In the genomic region with DNA sequence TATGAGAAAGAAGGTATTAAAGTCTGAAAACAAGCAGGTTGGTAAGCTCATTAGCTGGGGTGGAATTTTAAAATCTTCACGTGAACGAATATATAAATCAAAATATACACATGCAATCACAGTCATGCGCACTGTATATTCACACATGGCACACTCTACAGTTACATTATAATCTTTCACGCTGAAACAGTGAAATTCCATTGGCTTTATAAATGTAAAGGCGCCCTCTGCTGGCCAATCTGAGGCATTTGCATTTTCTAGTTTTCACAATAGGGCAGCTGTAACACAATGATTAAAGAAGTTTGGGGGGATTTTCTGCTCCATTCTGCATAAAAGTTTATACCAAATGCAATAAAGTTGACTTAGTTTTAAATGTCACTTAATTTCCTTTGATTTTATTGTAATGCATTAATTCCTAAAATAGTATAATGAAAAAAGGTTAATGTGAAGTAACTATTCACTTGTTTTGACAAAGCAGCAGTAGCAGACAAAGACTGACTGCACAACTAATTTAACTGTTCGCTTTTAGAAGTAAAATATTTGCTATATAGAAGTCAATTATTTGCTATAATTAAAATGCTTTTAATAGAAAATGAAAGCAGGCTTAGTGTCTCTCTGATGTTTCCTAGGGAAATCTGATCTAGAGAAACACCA, we compare ENCODE assay signal across 8 cellular contexts. TPM values are rescaled to one million over a fixed set of nuclear protein-coding genes. Genes with fewer than 3 reads are reported as not detected.
DNase-seq lines count a peak whose midpoint lies in the region; ATAC-seq and TF ChIP-seq lines count a peak whose summit lies in the region.

No MANE protein-coding gene starts in this region.

- H3K27ac ChIP-seq in OCI-LY1 (ENCODE audit: low read depth, low read length, poor library complexity, severe bottlenecking) (no peak overlapping the region), trophoblast cell (ENCODE audit: low read depth, low read length) (no peak overlapping the region)

- H4K91ac ChIP-seq in trophoblast cell (ENCODE audit: low read depth, low read length), result no peak overlapping the region

- H3K36me3 ChIP-seq in OCI-LY1 (ENCODE audit: insufficient read depth, low read length) (no peaks in the 10 kb centered on the region), trophoblast cell (ENCODE audit: control insufficient read depth in 1 of 2, insufficient read depth in 2 of 2, low read length in 2 of 2) (no peaks in the 10 kb centered on the region)

- WGBS in trophoblast cell (ENCODE audit: extremely low coverage, insufficient coverage, insufficient read length), result no CpG with 5 or more reads among the region's 6 CpGs

- H3K18ac ChIP-seq in trophoblast cell (ENCODE audit: low read length), result no peak overlapping the region

- H2AK5ac ChIP-seq in trophoblast cell (ENCODE audit: low read length), result no peak overlapping the region

- H3F3A ChIP-seq in OCI-LY1 (ENCODE audit: insufficient read depth, low read length), result no peaks in the 10 kb centered on the region

- no peak overlapping the region for H2BK12ac ChIP-seq in trophoblast cell (ENCODE audit: low read length)

- H3K23ac ChIP-seq in trophoblast cell (ENCODE audit: low read length), result no peak overlapping the region

- no peak overlapping the region for H4K12ac ChIP-seq in trophoblast cell (ENCODE audit: low read depth, low read length)

- no peak overlapping the region for H3K14ac ChIP-seq in trophoblast cell (ENCODE audit: low read length)

- no peaks in the 10 kb centered on the region for H3K79me1 ChIP-seq in trophoblast cell (ENCODE audit: low read length)

- H3K9ac ChIP-seq in OCI-LY1 (ENCODE audit: low read length) (no peak overlapping the region), trophoblast cell (ENCODE audit: low read length) (no peak overlapping the region)

- H3K4me3 ChIP-seq in OCI-LY1 (ENCODE audit: low read depth, low read length, poor library complexity, severe bottlenecking) (no peak overlapping the region), trophoblast cell (ENCODE audit: low read depth, low read length) (no peak overlapping the region)

- H2AFZ ChIP-seq in OCI-LY1 (ENCODE audit: low read length) (no peak overlapping the region), trophoblast cell (ENCODE audit: insufficient read depth, low read length, poor library complexity) (no peak overlapping the region)

- H3K4ac ChIP-seq in trophoblast cell (ENCODE audit: low read depth, low read length), result no peak overlapping the region

- H3K4me1 ChIP-seq in OCI-LY1 (ENCODE audit: insufficient read depth, low read length, severe bottlenecking) (peaks cover 3% of the 10 kb centered on the region), trophoblast cell (ENCODE audit: control insufficient read depth in 1 of 2, insufficient read depth in 2 of 2, low read length in 2 of 2) (no peaks in the 10 kb centered on the region)

- peak; percentile 80 for ATAC-seq in GM19468 (IDR thresholded peaks at IDR 0.05; ENCODE audit: extremely low read depth, unreplicated experiment)

- H3K4me2 ChIP-seq in OCI-LY1 (ENCODE audit: low read length) (no peak overlapping the region), trophoblast cell (ENCODE audit: low read length) (no peak overlapping the region)

- H3K27me3 ChIP-seq in OCI-LY1 (ENCODE audit: insufficient read depth, low read length), result no peaks in the 10 kb centered on the region
- H3K27me3 ChIP-seq in trophoblast cell (ENCODE audit: insufficient read depth, low read length), result no peaks in the 10 kb centered on the region

- H3K9me2 ChIP-seq in OCI-LY1 (ENCODE audit: low read depth, low read length), result no peaks in the 10 kb centered on the region

- DNase-seq in COR-L47 (lab: John Stamatoyannopoulos, UW) (peak; percentile 47), HK-2 (ENCODE audit: unreplicated experiment) (peak; percentile 42), fibroblast of the conjunctiva (ENCODE audit: low read depth) (peak; percentile 67), trophoblast cell (peak; percentile 39 to 84), NCI-H128 (lab: John Stamatoyannopoulos, UW; ENCODE audit: unreplicated experiment) (no peak)
- DNase-seq in activated T-cell treated with anti-CD3 and anti-CD28 coated beads, Interleukin-2, amount 50 U/mL, for 48 hours, result peak; percentile 42 to 58

- H2BK5ac ChIP-seq in trophoblast cell (ENCODE audit: low read depth, low read length, poor library complexity), result no peak overlapping the region

- peak; percentile 86 for TF ChIP-seq CTCF in OCI-LY1 (IDR thresholded peaks at IDR 0.05; ENCODE audit: low read length)

- no peaks in the 10 kb centered on the region for H3K9me3 ChIP-seq in OCI-LY1 (ENCODE audit: low read length)
- no peaks in the 10 kb centered on the region for H3K9me3 ChIP-seq in trophoblast cell (ENCODE audit: insufficient read depth, low read depth, low read length)

- no peaks in the 10 kb centered on the region for H4K20me1 ChIP-seq in OCI-LY1 (ENCODE audit: insufficient read depth, low read length)

- H2BK120ac ChIP-seq in trophoblast cell (ENCODE audit: insufficient read depth, low read length, poor library complexity), result no peak overlapping the region

- H3K79me2 ChIP-seq in OCI-LY1 (ENCODE audit: insufficient read depth, low read length) (no peaks in the 10 kb centered on the region), trophoblast cell (ENCODE audit: control insufficient read depth, insufficient read depth, low read length, poor library complexity) (no peaks in the 10 kb centered on the region)

- H4K8ac ChIP-seq in trophoblast cell (ENCODE audit: low read depth, low read length), result no peak overlapping the region

RNA-seq across cellular contexts. Expression of gene IFIH1, which starts 17.2 kb away (rescaled TPM):
- polyA plus RNA-seq in trophoblast cell (2013), result 1.3 TPM in 2 replicates

RNA-seq across cellular contexts. Expression of gene GCA, which starts 42.7 kb away (rescaled TPM):
- 8.3 and 8.5 TPM in 2 replicates for polyA plus RNA-seq in trophoblast cell (2013)

RNA-seq across cellular contexts. Expression of gene FAP, which starts 58.0 kb away (rescaled TPM):
- polyA plus RNA-seq in trophoblast cell (2013), result 3.1 and 4.1 TPM in 2 replicates
